In genomic region chr4:143432258-143432591, GRCh38 we compare ENCODE assay signal across 30 cellular contexts.
"Had no signal": no experiment of that assay in that cellular context is flagged by ENCODE, and none has a peak within 500 bp of the region (broad histone marks: within the 10 kb centered on the region; RNA-seq: fewer than 3 reads in every experiment).

No MANE protein-coding gene starts in this region.

- H3K27ac Mint-ChIP-seq: mesothelial cell of epicardium; naive thymus-derived CD4-positive, alpha-beta T cell had no signal

- H3K4me2 ChIP-seq: hepatocyte had no signal

- DNase-seq: cerebellar nuclear complex; effector CD8-positive, alpha-beta T cell; foreskin keratinocyte; heart left ventricle; left cardiac atrium; left lung; mesenchymal stem cell; mucosa of descending colon; naive thymus-derived CD4-positive, alpha-beta T cell; occipital lobe; pancreas; retina; right lobe of liver; small intestine; stimulated activated CD4-positive, alpha-beta T cell treated with anti-CD3 and anti-CD28 coated beads, Interleukin-1b, Interleukin-23, amount 100 ng/mL, for 48 hours; stimulated activated CD4-positive, alpha-beta T cell treated with anti-CD3 and anti-CD28 coated beads, Interleukin-4, amount 100 ng/mL, for 1 hour; stimulated activated CD8-positive, alpha-beta memory T cell treated with anti-CD3 and anti-CD28 coated beads, Interleukin-4, amount 100 ng/mL, for 48 hours; stimulated activated naive CD4-positive, alpha-beta T cell; stomach; transverse colon; upper lobe of right lung; uterus had no signal

- H3K79me2 ChIP-seq: hepatocyte had no signal

- H3K4me1 ChIP-seq: foreskin keratinocyte, left lung, pancreas, right lobe of liver, upper lobe of right lung, uterus had no signal

- ATAC-seq: foreskin keratinocyte; gastroesophageal sphincter; heart left ventricle; left cardiac atrium; left lung; mucosa of descending colon; naive thymus-derived CD4-positive, alpha-beta T cell; pancreas; upper lobe of right lung had no signal

- H3K27me3 ChIP-seq: esophagus muscularis mucosa, foreskin keratinocyte, gastroesophageal sphincter, heart left ventricle, hepatocyte, left lung, pancreas, right lobe of liver, stomach, transverse colon, upper lobe of right lung, uterus had no signal

- H3K9me3 ChIP-seq: thoracic aorta, upper lobe of right lung had no signal

- H3K27ac ChIP-seq: esophagus muscularis mucosa, foreskin keratinocyte, gastroesophageal sphincter, heart left ventricle, hepatocyte, left lung, pancreas, right lobe of liver, stomach, thoracic aorta, transverse colon, upper lobe of right lung, uterus had no signal

- H3K4me1 Mint-ChIP-seq: mesothelial cell of epicardium; naive thymus-derived CD4-positive, alpha-beta T cell; nephron had no signal

- H2AFZ ChIP-seq: hepatocyte had no signal

- H3K36me3 ChIP-seq: thoracic aorta, uterus had no signal

- FAIRE-seq: endothelial cell of umbilical vein, islet of Langerhans, pancreas, small intestine had no signal

- H3K4me3 Mint-ChIP-seq: mesothelial cell of epicardium; naive thymus-derived CD4-positive, alpha-beta T cell; nephron had no signal

- H3K4me3 ChIP-seq: esophagus muscularis mucosa, gastroesophageal sphincter, heart left ventricle, hepatocyte, left lung, mucosa of descending colon, pancreas, right lobe of liver, stomach, thoracic aorta, transverse colon, upper lobe of right lung, uterus had no signal
